Comparison of ENCODE assay signal across 10 cellular contexts in genomic region chr12:71014180-71014785, GRCh38.
DNase-seq lines count a peak whose midpoint lies in the region; ATAC-seq and TF ChIP-seq lines count a peak whose summit lies in the region.
"Had no signal": no experiment of that assay in that cellular context is flagged by ENCODE, and none has a peak within 500 bp of the region (broad histone marks: within the 10 kb centered on the region; RNA-seq: fewer than 3 reads in every experiment).

No MANE protein-coding gene starts in this region.

- TF ChIP-seq CTCF in cardiac fibroblast (IDR thresholded peaks at IDR 0.05; ENCODE audit: low read depth, low read length): peak; percentile 55
- peak; percentile 29 for TF ChIP-seq CTCF in lung (IDR thresholded peaks at IDR 0.05; ENCODE audit: control extremely low read depth, extremely low read depth)

- H3K4me1 ChIP-seq in lung (ENCODE audit: control insufficient read depth in 2 of 2, insufficient read depth in 2 of 2, low read length in 2 of 2): no peaks in the 10 kb centered on the region

- no peaks in the 10 kb centered on the region for H3K36me3 ChIP-seq in lung (ENCODE audit: control insufficient read depth in 2 of 2, insufficient read depth in 2 of 2, low read length in 2 of 2)

- H3K27me3 ChIP-seq in lung (ENCODE audit: control insufficient read depth, insufficient read depth): no peaks in the 10 kb centered on the region

- 37 to 50% methylated on average over 2 of the region's 2 CpGs for WGBS in lung, 2 donors

- ATAC-seq in lung (ENCODE audit: insufficient read depth, low FRiP score) (peak; percentile 65), GM21360 (IDR thresholded peaks at IDR 0.05; ENCODE audit: unreplicated experiment) (no peak)

- H3K9me3 ChIP-seq in lung (ENCODE audit: control insufficient read depth in 2 of 2, insufficient read depth in 1 of 2, low read length in 1 of 2): no peaks in the 10 kb centered on the region

- DNase-seq in AG20443 (ENCODE audit: low spot score) (peak; percentile 33), NAMALWA (ENCODE audit: low spot score) (peak; percentile 20), cardiac fibroblast (ENCODE audit: low read depth in 2 of 2) (peak; percentile 84 to 87), lung (ENCODE audit: low spot score) (no peak), mucosa of gallbladder (ENCODE audit: low spot score) (no peak), GF-D8 (lab: John Stamatoyannopoulos, UW) (no peak), NCI-H2196 treated with DMSO at 0.1 percent for 48 hours (lab: John Stamatoyannopoulos, UW; ENCODE audit: unreplicated experiment) (no peak)
- DNase-seq: activated CD4-positive, alpha-beta T cell treated with anti-CD3 and anti-CD28 coated beads for 1 hour had no signal

- H3K4me3 ChIP-seq in cardiac fibroblast (replicated peaks in 1 of 2; ENCODE audit: low read depth in 2 of 2, low read length in 2 of 2) (no peak overlapping the region), lung (no peak overlapping the region)
- H3K4me3 ChIP-seq: skin epidermis had no signal

- no peak overlapping the region for H3K27ac ChIP-seq in lung (ENCODE audit: low read depth in 1 of 2, low read length in 1 of 2)
- H3K27ac ChIP-seq: skin epidermis had no signal

Comparison
In these comparisons a context has a peak if more than half of its experiments do, and no peak if none do; other contexts are left out.
1. DNase-seq: peak in AG20443 (single experiment), NAMALWA (single experiment) and cardiac fibroblast (2 of 2); none in lung (single experiment), mucosa of gallbladder (single experiment), GF-D8 (single experiment) and NCI-H2196 treated with DMSO at 0.1 percent for 48 hours (single experiment).